ENCODE assay signal across 8 cellular contexts in the genomic region with DNA sequence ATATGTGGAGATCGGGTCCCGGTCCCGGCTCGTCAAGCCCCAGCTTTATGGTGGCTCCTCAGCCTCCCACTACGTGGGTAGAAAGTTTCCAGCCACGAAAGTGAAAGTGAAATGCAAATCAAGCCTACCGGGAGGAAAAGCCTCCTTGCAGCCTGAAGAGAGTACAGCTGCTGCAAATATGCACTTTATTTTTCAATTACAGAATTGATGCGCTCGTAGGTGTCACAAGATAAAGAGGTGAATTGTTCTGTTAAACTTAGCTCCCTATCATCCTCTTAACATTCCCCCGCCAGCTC. TPM values are rescaled to one million over a fixed set of nuclear protein-coding genes. Genes with fewer than 3 reads are reported as not detected.
DNase-seq lines count a peak whose midpoint lies in the region; ATAC-seq and TF ChIP-seq lines count a peak whose summit lies in the region.

No MANE protein-coding gene starts in this region.

- H3K9me3 ChIP-seq in breast epithelium (no peaks in the 10 kb centered on the region), mononuclear cell (ENCODE audit: low read depth, low read length) (no peaks in the 10 kb centered on the region)

- H3K4me1 Mint-ChIP-seq in stimulated activated naive CD8-positive, alpha-beta T cell treated with anti-CD3 and anti-CD28 coated beads, Interleukin-15, Interleukin-2, amounts not matched to agents 100 ng/mL and 50 ng/mL, for 24 hours (ENCODE audit: low read depth), result peaks cover 45% of the 10 kb centered on the region

- H3K27me3 Mint-ChIP-seq in stimulated activated naive CD8-positive, alpha-beta T cell treated with anti-CD3 and anti-CD28 coated beads, Interleukin-15, Interleukin-2, amounts not matched to agents 100 ng/mL and 50 ng/mL, for 24 hours, result no peaks in the 10 kb centered on the region

- TF ChIP-seq CTCF in breast epithelium (IDR thresholded peaks at IDR 0.05), result no peak

- H3K27ac Mint-ChIP-seq in stimulated activated naive CD8-positive, alpha-beta T cell treated with anti-CD3 and anti-CD28 coated beads, Interleukin-15, Interleukin-2, amounts not matched to agents 100 ng/mL and 50 ng/mL, for 24 hours, result peak overlapping the region; percentile 96

- H3K27me3 ChIP-seq in breast epithelium (no peaks in the 10 kb centered on the region), mononuclear cell (ENCODE audit: insufficient read depth, low read length) (no peaks in the 10 kb centered on the region)

- no peak for DNase-seq in stimulated activated naive CD8-positive, alpha-beta T cell treated with anti-CD3 and anti-CD28 coated beads, Interleukin-15, Interleukin-2, amounts not matched to agents 100 U/mL and 50 U/mL, for 24 hours
- no peak for DNase-seq in breast epithelium (ENCODE audit: low spot score in 2 of 2)
- no peak for DNase-seq in HuH-7 (ENCODE audit: low spot score)
- no peak for DNase-seq in NOMO-1 treated with dmso at 0.1 percent for 144 hours (lab: John Stamatoyannopoulos, UW; ENCODE audit: unreplicated experiment)
- no peak for DNase-seq in SHP77 (lab: John Stamatoyannopoulos, UW)

- peaks cover 0 to 6% of the 10 kb centered on the region in 2 donors for H3K4me1 ChIP-seq in breast epithelium
- peaks cover 17% of the 10 kb centered on the region for H3K4me1 ChIP-seq in mononuclear cell (ENCODE audit: insufficient read depth, low read length)

- H3K4me3 Mint-ChIP-seq in stimulated activated naive CD8-positive, alpha-beta T cell treated with anti-CD3 and anti-CD28 coated beads, Interleukin-15, Interleukin-2, amounts not matched to agents 100 ng/mL and 50 ng/mL, for 24 hours, result peak overlapping the region; percentile 96

- no peak for TF ChIP-seq POLR2A in breast epithelium (IDR thresholded peaks at IDR 0.05)

- H3K36me3 ChIP-seq in breast epithelium, result no peaks in the 10 kb centered on the region

- no peak for ATAC-seq in stimulated activated naive CD8-positive, alpha-beta T cell treated with anti-CD3 and anti-CD28 coated beads, Interleukin-15, Interleukin-2, amounts not matched to agents 100 U/mL and 50 U/mL, for 24 hours
- no peak for ATAC-seq in HG02759 (IDR thresholded peaks at IDR 0.05; ENCODE audit: unreplicated experiment)

- no peaks in the 10 kb centered on the region for H3K9me3 Mint-ChIP-seq in stimulated activated naive CD8-positive, alpha-beta T cell treated with anti-CD3 and anti-CD28 coated beads, Interleukin-15, Interleukin-2, amounts not matched to agents 100 ng/mL and 50 ng/mL, for 24 hours

- H3K4me3 ChIP-seq in breast epithelium, result peak overlapping the region; percentile 74 to 89 (median 76)
- peak overlapping the region; percentile 89 for H3K4me3 ChIP-seq in mononuclear cell (ENCODE audit: low read length)

- H3K36me3 Mint-ChIP-seq in stimulated activated naive CD8-positive, alpha-beta T cell treated with anti-CD3 and anti-CD28 coated beads, Interleukin-15, Interleukin-2, amounts not matched to agents 100 ng/mL and 50 ng/mL, for 24 hours (ENCODE audit: low read depth), result peaks cover 38% of the 10 kb centered on the region

- peak overlapping the region; percentile 87 to 91 for H3K27ac ChIP-seq in breast epithelium

- intact Hi-C loops in breast epithelium (cut with DNase I; ENCODE audit: low total_unique reads), result loop anchor here (10.0 kb wide), 1 partner anchor 75 kb away; no protein-coding TSS in a partner anchor

RNA-seq across cellular contexts. Expression of gene PCNA, which starts 0.4 kb away (rescaled TPM):
- 10 to 100 TPM; 32.3 to 62.9 (median 55.4) TPM for total RNA-seq in breast epithelium
- 18.7 TPM for total RNA-seq in mononuclear cell

RNA-seq across cellular contexts. Expression of gene CDS2, which starts 6.7 kb away (rescaled TPM):
- total RNA-seq in breast epithelium (10 to 100 TPM; 29.2 to 42.9 (median 37.6) TPM), mononuclear cell (49.1 TPM)

RNA-seq across cellular contexts. Expression of gene TMEM230, which starts 7.3 kb away (rescaled TPM):
- 100 to 1,000 TPM in 1 of 3 donors, 10 to 100 TPM in 2; 79.6 to 107 (median 88.0) TPM for total RNA-seq in breast epithelium
- 53.7 TPM for total RNA-seq in mononuclear cell
